ENCODE assay signal across 17 cellular contexts in genomic region chr22:37784829-37785495, GRCh38. TPM values are rescaled to one million over a fixed set of nuclear protein-coding genes. Genes with fewer than 3 reads are reported as not detected.
A peak's percentile ranks its signal among the peaks of the same experiment; 100 is the strongest.
DNase-seq lines count a peak whose midpoint lies in the region; FAIRE-seq and TF ChIP-seq lines count a peak whose summit lies in the region.
"Had no signal": no experiment of that assay in that cellular context is flagged by ENCODE, and none has a peak within 500 bp of the region (broad histone marks: within the 10 kb centered on the region; RNA-seq: fewer than 3 reads in every experiment).

No MANE protein-coding gene starts in this region.

- no peak for TF ChIP-seq POLR2A in suprapubic skin (IDR thresholded peaks at IDR 0.05)

- TF ChIP-seq CTCF in kidney (IDR thresholded peaks at IDR 0.05; ENCODE audit: borderline replicate concordance, extremely low read depth, insufficient read depth) (no peak), suprapubic skin (IDR thresholded peaks at IDR 0.05) (no peak)

- H3K4me3 ChIP-seq in kidney (ENCODE audit: low read length in 2 of 2) (no peak overlapping the region), suprapubic skin (no peak overlapping the region)
- H3K4me3 ChIP-seq: skin epidermis had no signal

- H3K9ac ChIP-seq in kidney (ENCODE audit: low read length in 2 of 2) = no peak overlapping the region

- H3K36me3 ChIP-seq in kidney (ENCODE audit: control insufficient read depth in 1 of 2, insufficient read depth in 2 of 2, low read length in 2 of 2) (no peaks in the 10 kb centered on the region), suprapubic skin (no peaks in the 10 kb centered on the region)

- 44% methylated on average over 11 of the region's 11 CpGs for WGBS in suprapubic skin

- H3K27ac ChIP-seq in kidney (ENCODE audit: low read depth in 2 of 2, low read length in 2 of 2) = no peak overlapping the region
- peak overlapping the region; percentile 73 for H3K27ac ChIP-seq in suprapubic skin

- no peaks in the 10 kb centered on the region for H3K9me3 ChIP-seq in kidney (ENCODE audit: control insufficient read depth in 1 of 2, low read length in 2 of 2)
- no peaks in the 10 kb centered on the region for H3K9me3 ChIP-seq in suprapubic skin

- TF ChIP-seq EP300 in suprapubic skin (IDR thresholded peaks at IDR 0.05) = no peak

- intact Hi-C loops in kidney (cut with DNase I) = no loop called here

- peak in 2 of 3 experiments; percentile 30 to 76 for DNase-seq in NCI-H1417 (lab: John Stamatoyannopoulos, UW)
- DNase-seq in NCI-H1417 treated with DMSO at 0.1 percent for 48 hours (lab: John Stamatoyannopoulos, UW) = no peak
- peak; percentile 67 for DNase-seq in SW480 (ENCODE audit: low spot score)
- peak; percentile 88 for DNase-seq in kidney
- no peak for DNase-seq in suprapubic skin (ENCODE audit: low spot score in 2 of 2)
- DNase-seq in effector CD8-positive, alpha-beta T cell (lab: John Stamatoyannopoulos, UW) = no peak
- no peak for DNase-seq in dermis blood vessel endothelial cell
- no peak for DNase-seq in activated naive CD4-positive, alpha-beta T cell treated with anti-CD3 and anti-CD28 coated beads, Interleukin-2, amount 50 U/mL, for 16 hours
- DNase-seq: cortex of kidney, foreskin melanocyte, Karpas-422, kidney glomerular epithelial cell had no signal

- no peaks in the 10 kb centered on the region for H3K27me3 ChIP-seq in suprapubic skin

- no peak for FAIRE-seq in kidney (lab: Jason Lieb, UNC)
- FAIRE-seq: A204.1, GM12891, GM19239 had no signal

- peaks cover 0 to 7% of the 10 kb centered on the region in 2 donors for H3K4me1 ChIP-seq in kidney (ENCODE audit: control insufficient read depth in 1 of 2, insufficient read depth in 1 of 2, low read depth in 1 of 2, low read length in 2 of 2)
- H3K4me1 ChIP-seq in suprapubic skin = peaks cover 40% of the 10 kb centered on the region

RNA-seq across cellular contexts. Expression of gene GCAT, which starts 22.8 kb away (rescaled TPM):
- total RNA-seq in kidney (8.9 TPM), suprapubic skin (10 to 100 TPM; 11.3 to 34.5 (median 20.1) TPM), dermis blood vessel endothelial cell (24.5 and 37.6 TPM in 2 replicates)
- 35.9 TPM for polyA plus RNA-seq in kidney (ENCODE audit: insufficient read depth, low read depth, low replicate concordance)

RNA-seq across cellular contexts. Expression of gene GALR3, which starts 38.2 kb away (rescaled TPM):
- total RNA-seq in kidney (not detected), suprapubic skin (not detected), dermis blood vessel endothelial cell (0.14 TPM in 1 of 2 replicates, not detected in the other)
- not detected for polyA plus RNA-seq in kidney (ENCODE audit: insufficient read depth, low read depth, low replicate concordance)
- total RNA-seq: urinary bladder had no signal
- polyA plus RNA-seq: urinary bladder had no signal

RNA-seq across cellular contexts. Expression of gene ANKRD54, which starts 59.2 kb away (rescaled TPM):
- total RNA-seq in kidney (21.3 TPM), suprapubic skin (10 to 100 TPM; 22.7 to 38.6 (median 32.7) TPM), dermis blood vessel endothelial cell (43.6 and 44.3 TPM in 2 replicates)
- 26.6 TPM for polyA plus RNA-seq in kidney (ENCODE audit: insufficient read depth, low read depth, low replicate concordance)

Comparison
In these comparisons a context has a peak if more than half of its experiments do, and no peak if none do; other contexts are left out.
1. DNase-seq: peak in NCI-H1417 (2 of 3), SW480 (single experiment) and kidney (single experiment); none in NCI-H1417 treated with DMSO at 0.1 percent for 48 hours (single experiment), suprapubic skin (0 of 2), effector CD8-positive, alpha-beta T cell (single experiment), dermis blood vessel endothelial cell (single experiment) and activated naive CD4-positive, alpha-beta T cell treated with anti-CD3 and anti-CD28 coated beads, Interleukin-2, amount 50 U/mL, for 16 hours (single experiment).